8 cellular contexts compared by ENCODE assay signal in genomic region chr10:132536964-132537712, GRCh38. TPM values are rescaled to one million over a fixed set of nuclear protein-coding genes. Genes with fewer than 3 reads are reported as not detected.
DNase-seq lines count a peak whose midpoint lies in the region; ATAC-seq lines count a peak whose summit lies in the region.

No MANE protein-coding gene starts in this region.

- DNase-seq in DMS114 treated with DMSO at 0.1 percent for 48 hours (lab: John Stamatoyannopoulos, UW; ENCODE audit: unreplicated experiment), result peak; percentile 100
- DNase-seq in HuH-7 (ENCODE audit: low spot score), result peak; percentile 95
- DNase-seq in OCI-M2 (lab: John Stamatoyannopoulos, UW; ENCODE audit: unreplicated experiment), result peak; percentile 66
- DNase-seq in activated T-cell treated with anti-CD3 and anti-CD28 coated beads, Interleukin-2, amount 50 U/mL, for 4 hours, result peak; percentile 100
- DNase-seq in stimulated activated CD8-positive, alpha-beta memory T cell treated with anti-CD3 and anti-CD28 coated beads, Interleukin-7, amount 100 ng/mL, for 24 hours (ENCODE audit: low read depth), result peak; percentile 100

- peak overlapping the region; percentile 51 for H3K27ac ChIP-seq in muscle layer of duodenum (ENCODE audit: low read length)

- H3K27me3 Mint-ChIP-seq in activated T-cell treated with anti-CD3 and anti-CD28 coated beads, Interleukin-2, amount 50 U/mL, for 4 hours (ENCODE audit: low read depth), result no peaks in the 10 kb centered on the region

- H3K27me3 ChIP-seq in muscle layer of duodenum (ENCODE audit: low read depth, low read length), result no peaks in the 10 kb centered on the region

- ATAC-seq in GM21526 (IDR thresholded peaks at IDR 0.05; ENCODE audit: low FRiP score, unreplicated experiment) (peak; percentile 87), esophagus mucosa (peak; percentile 98)
- ATAC-seq in activated T-cell treated with anti-CD3 and anti-CD28 coated beads, Interleukin-2, amount 50 U/mL, for 4 hours, result peak; percentile 87 to 89

- H3K4me3 Mint-ChIP-seq in activated T-cell treated with anti-CD3 and anti-CD28 coated beads, Interleukin-2, amount 50 U/mL, for 4 hours, result peak overlapping the region; percentile 74

- no peaks in the 10 kb centered on the region for H3K36me3 ChIP-seq in muscle layer of duodenum (ENCODE audit: control insufficient read depth in 1 of 2, insufficient read depth in 2 of 2, low read length in 2 of 2)

- H3K4me1 ChIP-seq in muscle layer of duodenum (ENCODE audit: control insufficient read depth in 1 of 2, insufficient read depth in 2 of 2, low read length in 2 of 2), result peaks cover 8 to 46% of the 10 kb centered on the region in 2 donors

- H3K36me3 Mint-ChIP-seq in activated T-cell treated with anti-CD3 and anti-CD28 coated beads, Interleukin-2, amount 50 U/mL, for 4 hours (ENCODE audit: insufficient read depth), result peaks cover 3% of the 10 kb centered on the region

- H3K9me3 ChIP-seq in muscle layer of duodenum (ENCODE audit: control insufficient read depth in 1 of 2, low read length in 2 of 2), result no peaks in the 10 kb centered on the region

- peaks cover 45% of the 10 kb centered on the region for H3K4me1 Mint-ChIP-seq in activated T-cell treated with anti-CD3 and anti-CD28 coated beads, Interleukin-2, amount 50 U/mL, for 4 hours (ENCODE audit: low read depth)

- no peaks in the 10 kb centered on the region for H3K9me3 Mint-ChIP-seq in activated T-cell treated with anti-CD3 and anti-CD28 coated beads, Interleukin-2, amount 50 U/mL, for 4 hours

- peak overlapping the region; percentile 68 to 72 for H3K4me3 ChIP-seq in muscle layer of duodenum (ENCODE audit: low read depth in 1 of 2, low read length in 2 of 2)

RNA-seq across cellular contexts. Expression of gene INPP5A, which starts 0.4 kb away (rescaled TPM):
- total RNA-seq in activated T-cell treated with anti-CD3 and anti-CD28 coated beads, Interleukin-2, amount 50 U/mL, for 4 hours, result 1 to 10 TPM; 5.8 to 8.8 (median 6.9) TPM
- total RNA-seq in esophagus mucosa, result 14.3 TPM

Comparison
In these comparisons a context has a peak if more than half of its experiments do, and no peak if none do; other contexts are left out.
1. Peak in every context shown above with its lines: DNase-seq, ATAC-seq, H3K4me3 ChIP-seq and H3K27ac ChIP-seq.